23 cellular contexts compared by ENCODE assay signal in the genomic region with DNA sequence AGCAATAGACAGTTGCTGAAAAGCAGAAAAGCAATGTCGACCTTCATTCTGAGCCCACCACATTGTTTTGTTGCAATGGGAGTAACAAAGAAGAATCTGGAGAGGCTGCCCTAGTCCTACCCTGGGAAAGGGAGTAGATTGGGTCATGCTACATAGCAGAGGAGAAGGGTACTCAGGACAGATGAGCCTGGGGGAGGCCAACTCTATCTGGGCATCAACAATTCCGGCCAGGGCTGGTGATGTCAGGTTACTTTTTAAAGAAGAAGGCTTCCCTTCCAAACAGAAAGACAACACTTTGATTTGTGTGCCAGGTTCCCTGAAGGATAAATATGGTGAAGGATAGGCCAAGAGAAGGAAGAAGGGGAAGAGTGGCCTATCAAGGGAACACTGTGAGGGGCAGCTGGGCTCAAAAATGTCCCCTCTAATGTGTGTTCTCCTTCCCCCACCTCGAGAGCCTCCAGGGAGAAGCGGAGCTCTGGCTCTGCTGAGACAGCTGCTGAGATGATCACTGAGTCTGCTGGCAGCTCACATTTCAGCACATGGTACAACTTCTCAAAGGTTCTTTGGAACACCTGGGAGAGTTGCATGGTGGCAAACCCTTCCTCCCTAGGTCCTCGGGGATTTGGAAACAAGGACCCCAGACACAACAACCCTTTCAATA. TPM values are rescaled to one million over a fixed set of nuclear protein-coding genes. Genes with fewer than 3 reads are reported as not detected.
A peak's percentile ranks its signal among the peaks of the same experiment; 100 is the strongest.
DNase-seq lines count a peak whose midpoint lies in the region; FAIRE-seq and TF ChIP-seq lines count a peak whose summit lies in the region.
"Had no signal": no experiment of that assay in that cellular context is flagged by ENCODE, and none has a peak within 500 bp of the region (broad histone marks: within the 10 kb centered on the region; RNA-seq: fewer than 3 reads in every experiment).

No MANE protein-coding gene starts in this region.

- H3K4me1 ChIP-seq in astrocyte (ENCODE audit: insufficient read depth, low read length) (peaks cover 35% of the 10 kb centered on the region), skeletal muscle tissue (ENCODE audit: control insufficient read depth in 3 of 3, insufficient read depth in 3 of 3, low read length in 3 of 3) (peaks cover 83 to 88% (median 88%) of the 10 kb centered on the region in 3 donors), ovary (ENCODE audit: insufficient read depth) (peaks cover 6% of the 10 kb centered on the region)

- peaks cover 12% of the 10 kb centered on the region for H4K20me1 ChIP-seq in astrocyte (ENCODE audit: insufficient read depth, low read length)

- H3K4me3 Mint-ChIP-seq in astrocyte (ENCODE audit: unreplicated experiment) (peak overlapping the region; percentile 14), nephron progenitor cell (no peak overlapping the region)

- H3K36me3 ChIP-seq in astrocyte (ENCODE audit: insufficient read depth, low read length) (peaks cover 11% of the 10 kb centered on the region), skeletal muscle tissue (ENCODE audit: control insufficient read depth in 3 of 3, insufficient read depth in 3 of 3, low read length in 3 of 3) (peaks cover 22 to 42% (median 31%) of the 10 kb centered on the region in 3 donors), ovary (no peaks in the 10 kb centered on the region)

- 77 to 85% (median 84%) methylated on average over 5 of the region's 5 CpGs for WGBS in ovary, 3 donors

- H2AFZ ChIP-seq in astrocyte (ENCODE audit: low read depth, low read length) = no peak overlapping the region

- peaks cover 30% of the 10 kb centered on the region for H3K4me1 Mint-ChIP-seq in astrocyte (ENCODE audit: low read depth, unreplicated experiment)
- H3K4me1 Mint-ChIP-seq in nephron progenitor cell = peaks cover 33% of the 10 kb centered on the region

- H3K4me2 ChIP-seq in astrocyte (ENCODE audit: low read length) = no peak overlapping the region

- TF ChIP-seq CTCF in astrocyte (IDR thresholded peaks at IDR 0.05; ENCODE audit: insufficient read depth, low read depth, low read length) (no peak), nephron progenitor cell (IDR thresholded peaks at IDR 0.05) (no peak), ovary (IDR thresholded peaks at IDR 0.05) (no peak)

- peaks cover 22% of the 10 kb centered on the region for H3K79me2 ChIP-seq in astrocyte (ENCODE audit: insufficient read depth, low read length)

- no peaks in the 10 kb centered on the region for H3K27me3 ChIP-seq in astrocyte (ENCODE audit: insufficient read depth, low read length)
- H3K27me3 ChIP-seq in skeletal muscle tissue (ENCODE audit: control insufficient read depth in 3 of 3, insufficient read depth in 3 of 3, low read length in 3 of 3) = no peaks in the 10 kb centered on the region
- H3K27me3 ChIP-seq in ovary = no peaks in the 10 kb centered on the region
- H3K27me3 ChIP-seq: MG63 had no signal

- intact Hi-C loops in ovary (cut with DNase I) = no loop called here

- no peak for FAIRE-seq in astrocyte (lab: Jason Lieb, UNC)
- FAIRE-seq: GM18507, H54 had no signal

- H3K9me3 Mint-ChIP-seq in astrocyte (ENCODE audit: unreplicated experiment) = no peaks in the 10 kb centered on the region
- no peaks in the 10 kb centered on the region for H3K9me3 Mint-ChIP-seq in nephron progenitor cell

- no peak overlapping the region for H3K27ac Mint-ChIP-seq in astrocyte (ENCODE audit: unreplicated experiment)
- peak overlapping the region; percentile 59 for H3K27ac Mint-ChIP-seq in nephron progenitor cell

- H3K27me3 Mint-ChIP-seq in astrocyte (ENCODE audit: low read depth, unreplicated experiment) (no peaks in the 10 kb centered on the region), nephron progenitor cell (ENCODE audit: low read depth, poor library complexity) (peaks cover 6% of the 10 kb centered on the region)
- H3K27me3 Mint-ChIP-seq: CD8-positive, alpha-beta memory T cell had no signal

- H3K27ac ChIP-seq in astrocyte (ENCODE audit: low read depth, low read length) (no peak overlapping the region), skeletal muscle tissue (ENCODE audit: low read depth, low read length) (peak overlapping the region; percentile 99), ovary (no peak overlapping the region)

- DNase-seq in NCI-H2107 (lab: John Stamatoyannopoulos, UW) (peak; percentile 51), NCI-H2107 treated with DMSO at 0.1 percent for 48 hours (lab: John Stamatoyannopoulos, UW; ENCODE audit: unreplicated experiment) (no peak), astrocyte (ENCODE audit: low read depth) (no peak), nephron progenitor cell (no peak), middle frontal gyrus (ENCODE audit: extremely low spot score, low spot score) (no peak), GOT3 (lab: John Stamatoyannopoulos, UW) (no peak), ovary (no peak)
- DNase-seq: 8988T; C1 segment of cervical spinal cord; Calu3; CD8-positive, alpha-beta memory T cell; DMS53; GDM1; MG63; NCI-H1048; NCI-H1417 treated with DMSO at 0.1 percent for 48 hours; NCI-H187; NCI-H345; NCI-H774; NK-92 treated with Interleukin-12 subunit alpha and Interleukin-12 subunit beta, amount 100 ng/mL, for 24 hours had no signal

- no peak for TF ChIP-seq EP300 in ovary (IDR thresholded peaks at IDR 0.05)

- H3K9me3 ChIP-seq in astrocyte (ENCODE audit: insufficient read depth, low read depth, low read length) (no peaks in the 10 kb centered on the region), skeletal muscle tissue (ENCODE audit: control insufficient read depth in 3 of 3, low read length in 3 of 3) (no peaks in the 10 kb centered on the region), ovary (no peaks in the 10 kb centered on the region)
- H3K9me3 ChIP-seq: MG63 had no signal

- H3K9ac ChIP-seq in astrocyte (ENCODE audit: low read length) = no peak overlapping the region
- peak overlapping the region; percentile 5 to 55 (median 27) for H3K9ac ChIP-seq in skeletal muscle tissue (ENCODE audit: low read depth in 1 of 3, low read length in 3 of 3)

- H3K36me3 Mint-ChIP-seq in astrocyte (ENCODE audit: low read depth, unreplicated experiment) (peaks cover 19% of the 10 kb centered on the region), nephron progenitor cell (ENCODE audit: low read depth) (peaks cover 5% of the 10 kb centered on the region)

- no peak for TF ChIP-seq POLR2A in ovary (IDR thresholded peaks at IDR 0.05)

- H3K4me3 ChIP-seq in astrocyte (ENCODE audit: insufficient read depth, low read depth, low read length) (no peak overlapping the region), skeletal muscle tissue (ENCODE audit: low read length in 3 of 3) (peak overlapping the region in 2 of 3 donors; percentile 10 to 42), ovary (no peak overlapping the region)
- H3K4me3 ChIP-seq: MG63 had no signal

RNA-seq across cellular contexts. Expression of gene ADIPOR1, which starts 3.2 kb away (rescaled TPM):
- total RNA-seq in astrocyte (72.8 and 73.0 TPM in 2 replicates), skeletal muscle tissue (96.6 TPM), ovary (10 to 100 TPM; 39.7 to 67.9 (median 49.7) TPM)
- polyA plus RNA-seq in ovary = 100 to 1,000 TPM in 1 of 2 donors, 10 to 100 TPM in 1; 45.6 to 119 TPM

RNA-seq across cellular contexts. Expression of gene CYB5R1, which starts 5.7 kb away (rescaled TPM):
- total RNA-seq in astrocyte = 39.1 and 41.9 TPM in 2 replicates
- 68.4 TPM for total RNA-seq in skeletal muscle tissue
- 10 to 100 TPM; 39.3 to 61.6 (median 52.5) TPM for total RNA-seq in ovary
- polyA plus RNA-seq in ovary = 10 to 100 TPM; 46.8 to 82.5 TPM

RNA-seq across cellular contexts. Expression of gene KLHL12, which starts 34.3 kb away (rescaled TPM):
- total RNA-seq in astrocyte (23.9 and 24.9 TPM in 2 replicates), skeletal muscle tissue (15.1 TPM), ovary (10 to 100 TPM; 11.2 to 29.7 (median 20.1) TPM)
- 10 to 100 TPM; 13.5 to 25.4 TPM for polyA plus RNA-seq in ovary

RNA-seq across cellular contexts. Expression of gene TMEM183A, which starts 45.8 kb away (rescaled TPM):
- total RNA-seq in astrocyte = 66.1 and 68.6 TPM in 2 replicates
- 42.3 TPM for total RNA-seq in skeletal muscle tissue
- 10 to 100 TPM; 42.0 to 67.4 (median 46.6) TPM for total RNA-seq in ovary
- polyA plus RNA-seq in ovary = 10 to 100 TPM; 44.0 to 72.4 TPM

Comparison
In these comparisons a context has a peak if more than half of its experiments do, and no peak if none do; other contexts are left out.
1. H3K4me3 ChIP-seq: peak in skeletal muscle tissue (2 of 3); none in astrocyte (single experiment) and ovary (single experiment).